In the genomic region with DNA sequence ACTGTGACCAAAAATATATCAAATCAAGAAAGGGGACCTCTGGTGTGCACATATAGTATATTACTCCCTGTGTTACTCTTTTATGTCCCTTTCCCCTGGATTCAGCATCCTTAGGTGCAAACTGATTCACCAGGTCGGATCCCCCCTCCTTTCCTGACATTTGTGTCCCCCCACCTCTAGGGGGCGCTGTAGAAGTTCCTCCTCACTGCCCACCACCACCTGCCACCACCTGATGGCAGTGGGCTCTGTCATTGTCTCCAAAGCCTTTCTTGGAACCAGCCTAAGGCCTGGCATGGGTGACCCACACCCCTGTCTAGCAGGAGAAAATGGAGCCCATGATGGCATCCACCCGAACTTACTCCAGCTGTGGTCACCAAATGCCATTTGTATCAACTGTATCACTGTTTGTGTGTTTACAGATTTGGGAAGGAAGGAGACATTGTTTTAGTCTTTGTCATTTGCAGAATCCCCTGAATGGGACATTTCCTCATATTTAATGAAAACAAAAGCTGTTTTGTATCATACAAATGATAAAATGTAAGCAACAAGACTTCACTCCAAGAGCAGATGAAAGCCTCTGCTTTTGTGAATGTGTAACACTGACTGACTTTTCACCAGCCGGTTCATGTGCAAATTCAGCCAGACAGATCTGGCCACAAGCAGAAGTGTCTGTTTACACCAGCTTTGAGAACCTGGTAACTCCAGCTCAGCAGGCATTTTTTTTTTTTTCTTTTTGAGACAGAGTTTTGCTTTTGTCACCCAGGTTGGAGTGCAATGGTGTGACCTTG, we compare ENCODE assay signal across 8 cellular contexts.
A peak's percentile ranks its signal among the peaks of the same experiment; 100 is the strongest.
DNase-seq lines count a peak whose midpoint lies in the region; ATAC-seq, FAIRE-seq and TF ChIP-seq lines count a peak whose summit lies in the region.

No MANE protein-coding gene starts in this region.

- CTCF ChIA-PET in H1 (lab: Charles Lee; ENCODE audit: partially characterized antibody): interaction anchor here (0.6 to 7.4 kb wide), 33 partner anchors 9 to 373 kb away, joined by 3 to 50 read pairs (median 4); no protein-coding TSS in a partner anchor

- H2BK15ac ChIP-seq in H1 (ENCODE audit: low read length): no peak overlapping the region

- no peak overlapping the region for H2BK20ac ChIP-seq in H1 (ENCODE audit: low read length)

- TF ChIP-seq CTCF in right atrium auricular region (IDR thresholded peaks at IDR 0.05): peak in 1 of 2 donors; percentile 42
- TF ChIP-seq CTCF in H1 (IDR thresholded peaks at IDR 0.05; ENCODE audit: control extremely low read depth in 1 of 3, insufficient read depth in 1 of 3, low read depth in 1 of 3, low read length in 3 of 3): peak; percentile 95 to 99 (median 99)
- peak; percentile 48 for TF ChIP-seq CTCF in osteoblast (IDR thresholded peaks at IDR 0.05; ENCODE audit: extremely low read depth, low read depth, low read length)
- peak in 2 of 5 experiments; percentile 11 to 26 for TF ChIP-seq CTCF in tibial nerve (IDR thresholded peaks at IDR 0.05)

- no peak overlapping the region for H2BK120ac ChIP-seq in H1 (replicated peaks; ENCODE audit: low read depth, low read length)

- no peaks in the 10 kb centered on the region for H3K79me1 ChIP-seq in H1 (ENCODE audit: low read depth, low read length)

- FAIRE-seq in H1 (lab: Jason Lieb, UNC): peak; percentile 90

- WGBS in H1 (ENCODE audit: extremely low coverage in 1 of 2, insufficient coverage in 1 of 2, insufficient read length in 1 of 2, insufficient replicate concordance in 2 of 2, low coverage in 1 of 2, low lambda C conversion rate in 2 of 2, missing lambda C conversion rate in 1 of 2), 2 experiments: 62% methylated on average over 4 of the region's 4 CpGs; no CpG with 5 or more reads in 1 of the 2 experiments
- 50 to 51% methylated on average over 4 of the region's 4 CpGs for WGBS in tibial nerve, 2 donors

- no peak overlapping the region for H3K4me3 ChIP-seq in right atrium auricular region
- H3K4me3 ChIP-seq in H1 (ENCODE audit: extremely low read depth in 1 of 4, insufficient read depth in 2 of 4, low read depth in 3 of 4, low read length in 4 of 4): no peak overlapping the region
- H3K4me3 ChIP-seq in osteoblast (ENCODE audit: insufficient read depth, low read length): no peak overlapping the region
- no peak overlapping the region for H3K4me3 ChIP-seq in tibial nerve

- H3K9me3 ChIP-seq in right atrium auricular region: no peaks in the 10 kb centered on the region
- H3K9me3 ChIP-seq in H1 (ENCODE audit: insufficient read depth in 2 of 2, low read depth in 1 of 2, low read length in 1 of 2): no peaks in the 10 kb centered on the region
- H3K9me3 ChIP-seq in osteoblast (ENCODE audit: low read depth, low read length): no peaks in the 10 kb centered on the region
- H3K9me3 ChIP-seq in tibial nerve: no peaks in the 10 kb centered on the region

- ATAC-seq in Right ventricle myocardium inferior: peak; percentile 85

- H3K4me1 ChIP-seq in right atrium auricular region: no peaks in the 10 kb centered on the region
- H3K4me1 ChIP-seq in H1 (replicated peaks in 1 of 4; ENCODE audit: control insufficient read depth in 3 of 4, insufficient read depth in 4 of 4, low read length in 3 of 4): no peaks in the 10 kb centered on the region; a peak in 1 of 7 replicates
- no peaks in the 10 kb centered on the region for H3K4me1 ChIP-seq in osteoblast (ENCODE audit: insufficient read depth, low read length)
- H3K4me1 ChIP-seq in tibial nerve: peaks cover 0 to 4% (median 0%) of the 10 kb centered on the region in 4 donors

- no peaks in the 10 kb centered on the region for H4K20me1 ChIP-seq in H1 (replicated peaks in 1 of 2; ENCODE audit: control insufficient read depth in 1 of 2, insufficient read depth in 2 of 2, low read length in 2 of 2)
- H4K20me1 ChIP-seq in osteoblast (ENCODE audit: insufficient read depth, low read length): no peaks in the 10 kb centered on the region

- no peak overlapping the region for H3K4ac ChIP-seq in H1 (replicated peaks; ENCODE audit: insufficient read length, low read depth, low read length)

- H3K79me2 ChIP-seq in H1 (ENCODE audit: control insufficient read depth in 1 of 2, insufficient read depth in 2 of 2, low read length in 2 of 2) (no peaks in the 10 kb centered on the region), osteoblast (ENCODE audit: insufficient read depth, low read length) (no peaks in the 10 kb centered on the region)

- no peaks in the 10 kb centered on the region for H3K23me2 ChIP-seq in H1 (ENCODE audit: low read depth, low read length)

- H3K18ac ChIP-seq in H1 (ENCODE audit: extremely low read depth, low read length): no peak overlapping the region

- no peak for TF ChIP-seq EP300 in H1 (IDR thresholded peaks at IDR 0.05; ENCODE audit: borderline replicate concordance in 1 of 2, low read depth in 2 of 2, low read length in 2 of 2)
- no peak for TF ChIP-seq EP300 in tibial nerve (IDR thresholded peaks at IDR 0.05)

- H3K27me3 ChIP-seq in right atrium auricular region (no peaks in the 10 kb centered on the region), H1 (replicated peaks in 1 of 4; ENCODE audit: control insufficient read depth in 3 of 4, extremely low read depth in 1 of 4, insufficient read depth in 3 of 4, low read length in 3 of 4) (no peaks in the 10 kb centered on the region; a peak in 1 of 7 replicates), osteoblast (ENCODE audit: insufficient read depth, low read length) (no peaks in the 10 kb centered on the region), tibial nerve (no peaks in the 10 kb centered on the region)

- H3K36me3 ChIP-seq in right atrium auricular region: no peaks in the 10 kb centered on the region
- no peaks in the 10 kb centered on the region for H3K36me3 ChIP-seq in H1 (ENCODE audit: control insufficient read depth in 2 of 4, insufficient read depth in 4 of 4, low read length in 3 of 4)
- no peaks in the 10 kb centered on the region for H3K36me3 ChIP-seq in osteoblast (ENCODE audit: insufficient read depth, low read length)
- H3K36me3 ChIP-seq in tibial nerve: no peaks in the 10 kb centered on the region

- peak; percentile 78 to 85 for TF ChIP-seq RAD21 in H1 (IDR thresholded peaks at IDR 0.05 in 1 of 2, conservative IDR thresholded peaks at IDR 0.05 in 1 of 2; ENCODE audit: low read depth in 2 of 2, low read length in 2 of 2)

- no peak overlapping the region for H4K5ac ChIP-seq in H1 (ENCODE audit: insufficient read length, low read depth, low read length)

- H2AFZ ChIP-seq in H1 (ENCODE audit: low read length) (no peak overlapping the region), osteoblast (ENCODE audit: low read length) (no peak overlapping the region)

- no peak overlapping the region for H3K27ac ChIP-seq in right atrium auricular region
- H3K27ac ChIP-seq in H1 (ENCODE audit: low read depth, low read length): no peak overlapping the region
- no peak overlapping the region for H3K27ac ChIP-seq in osteoblast (ENCODE audit: low read depth, low read length)
- peak overlapping the region in 1 of 4 donors; percentile 25 for H3K27ac ChIP-seq in tibial nerve

- DNase-seq in Right ventricle myocardium inferior (ENCODE audit: missing footprints) (no peak), right atrium auricular region (ENCODE audit: low spot score) (no peak), T-helper 1 cell (peak in 4 of 5 donors; percentile 22 to 55 (median 26)), H1 (ENCODE audit: low read depth in 1 of 2, low spot score in 2 of 2) (peak in 1 of 2 experiments; percentile 88), osteoblast (ENCODE audit: insufficient read length, low spot score, missing footprints) (no peak), tibial nerve (ENCODE audit: low spot score in 2 of 2) (no peak), HPDE6-E6E7 (ENCODE audit: extremely low spot score) (no peak), kidney glomerular epithelial cell (lab: John Stamatoyannopoulos, UW) (no peak)

- TF ChIP-seq POLR2A in H1 (IDR thresholded peaks at IDR 0.05; ENCODE audit: control extremely low read depth in 1 of 2, low read depth in 2 of 2, low read length in 2 of 2) (no peak), tibial nerve (IDR thresholded peaks at IDR 0.05) (no peak)

- no peak overlapping the region for H3K14ac ChIP-seq in H1 (ENCODE audit: insufficient read length)

- no peak overlapping the region for H3K9ac ChIP-seq in H1 (replicated peaks in 1 of 4; ENCODE audit: extremely low read depth in 1 of 4, low read depth in 3 of 4, low read length in 3 of 4)

- no peak overlapping the region for H4K8ac ChIP-seq in H1 (ENCODE audit: extremely low read depth, insufficient read depth, low read length)

- H3K56ac ChIP-seq in H1 (replicated peaks; ENCODE audit: insufficient read length, low read depth, low read length): no peak overlapping the region

- no peak overlapping the region for H4K91ac ChIP-seq in H1 (replicated peaks; ENCODE audit: insufficient read length, low read length)

- no peak overlapping the region for H2BK5ac ChIP-seq in H1 (ENCODE audit: low read depth, low read length)

- intact Hi-C loops in Right ventricle myocardium inferior (cut with DNase I): no loop called here

- H3K4me2 ChIP-seq in H1 (ENCODE audit: insufficient read depth in 1 of 2, low read depth in 2 of 2, low read length in 2 of 2) (no peak overlapping the region), osteoblast (ENCODE audit: insufficient read depth, low read length) (no peak overlapping the region)

- no peak overlapping the region; the same call in 1 of the 2 replicates for H2AK5ac ChIP-seq in H1 (ENCODE audit: low read depth, low read length)

- no peak overlapping the region for H3K23ac ChIP-seq in H1 (ENCODE audit: insufficient read length)

- POLR2A ChIA-PET in H1 (lab: Charles Lee; ENCODE audit: partially characterized antibody): interaction anchor here (1.3 kb wide), 1 partner anchor 9 kb away, joined by 3 read pairs; no protein-coding TSS in a partner anchor

- no peak overlapping the region for H2BK12ac ChIP-seq in H1 (ENCODE audit: low read depth, low read length)

TF ChIP-seq in H1, 55 proteins besides CTCF, POLR2A, EP300 and RAD21 (continues in another document):
- TF ChIP-seq CHD2 (IDR thresholded peaks at IDR 0.05; ENCODE audit: low read length) (no peak), CREB1 (IDR thresholded peaks at IDR 0.05) (peak; percentile 36; the same call in 1 of the 2 replicates), CBX5 (IDR thresholded peaks at IDR 0.05; ENCODE audit: low read depth, low read length) (no peak), CEBPB (IDR thresholded peaks at IDR 0.05; ENCODE audit: low read depth, low read length) (no peak), BACH1 (IDR thresholded peaks at IDR 0.05; ENCODE audit: low read length) (0 out of 2 replicates have a peak, but pooled peaks have one; percentile 17), SAP30 (IDR thresholded peaks at IDR 0.05; ENCODE audit: insufficient read depth, insufficient replicate concordance, low read length) (no peak), EZH2 (IDR thresholded peaks at IDR 0.05; ENCODE audit: low read depth, low read length, severe bottlenecking) (no peak), ZNF274 (IDR thresholded peaks at IDR 0.05; ENCODE audit: borderline replicate concordance, extremely low read depth, low read length) (no peak), SIX5 (IDR thresholded peaks at IDR 0.05; ENCODE audit: low read depth, low read length) (no peak), JUN (IDR thresholded peaks at IDR 0.05; ENCODE audit: low read depth, low read length) (0 out of 2 replicates have a peak, but pooled peaks have one; percentile 8), TAF7 (optimal IDR thresholded peaks at IDR 0.05; ENCODE audit: borderline replicate concordance, low read depth, low read length) (no peak)

Comparison
In these comparisons a context has a peak if more than half of its experiments do, and no peak if none do; other contexts are left out.
1. DNase-seq: peak in T-helper 1 cell (4 of 5); none in Right ventricle myocardium inferior (single experiment), right atrium auricular region (single experiment), osteoblast (single experiment), tibial nerve (0 of 2), HPDE6-E6E7 (single experiment) and kidney glomerular epithelial cell (single experiment).